In the genomic region with DNA sequence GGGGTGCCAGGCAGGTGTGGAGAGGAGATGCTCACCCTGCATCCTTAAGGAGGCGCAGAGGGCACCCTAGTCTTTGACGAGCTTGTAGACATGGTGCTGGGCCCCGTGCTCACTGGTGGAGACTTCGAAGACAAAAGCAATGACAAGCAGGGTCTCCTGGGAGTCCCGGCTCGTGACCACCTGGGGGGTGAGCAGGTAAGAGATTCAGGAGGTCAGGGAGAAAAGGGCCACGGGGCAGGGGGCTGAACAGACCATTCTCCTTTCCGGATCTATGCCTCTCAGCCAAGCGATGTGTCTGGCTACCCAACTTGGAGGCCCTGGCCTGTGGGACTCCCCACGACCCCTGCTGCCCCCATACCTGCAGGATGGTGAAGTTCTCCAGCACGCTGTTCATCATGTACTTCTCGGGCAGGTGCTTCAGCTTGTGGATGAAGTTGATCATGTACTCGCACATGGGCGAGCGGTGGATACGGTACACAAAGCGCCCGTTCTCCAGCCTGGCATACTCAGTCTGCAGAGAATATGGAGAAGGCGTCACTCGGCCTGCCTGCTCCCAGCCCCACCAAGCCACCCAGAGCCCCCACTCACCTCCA, we compare ENCODE assay signal across 1 cellular context.
TF ChIP-seq lines count a peak whose summit lies in the region.

No MANE protein-coding gene starts in this region.

TF ChIP-seq in WTC11, 78 proteins besides CTCF, POLR2A, EP300 and RAD21 (continued from another document):
- no peak for TF ChIP-seq STAT6 (CRISPR knock-in tag; conservative IDR thresholded peaks at IDR 0.05; ENCODE audit: low read depth)
- no peak for TF ChIP-seq SMAD3 (CRISPR knock-in tag; IDR thresholded peaks at IDR 0.05; ENCODE audit: borderline replicate concordance)
- TF ChIP-seq, protein P1, sequence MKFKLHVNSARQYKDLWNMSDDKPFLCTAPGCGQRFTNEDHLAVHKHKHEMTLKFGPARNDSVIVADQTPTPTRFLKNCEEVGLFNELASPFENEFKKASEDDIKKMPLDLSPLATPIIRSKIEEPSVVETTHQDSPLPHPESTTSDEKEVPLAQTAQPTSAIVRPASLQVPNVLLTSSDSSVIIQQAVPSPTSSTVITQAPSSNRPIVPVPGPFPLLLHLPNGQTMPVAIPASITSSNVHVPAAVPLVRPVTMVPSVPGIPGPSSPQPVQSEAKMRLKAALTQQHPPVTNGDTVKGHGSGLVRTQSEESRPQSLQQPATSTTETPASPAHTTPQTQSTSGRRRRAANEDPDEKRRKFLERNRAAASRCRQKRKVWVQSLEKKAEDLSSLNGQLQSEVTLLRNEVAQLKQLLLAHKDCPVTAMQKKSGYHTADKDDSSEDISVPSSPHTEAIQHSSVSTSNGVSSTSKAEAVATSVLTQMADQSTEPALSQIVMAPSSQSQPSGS (CRISPR knock-in tag; IDR thresholded peaks at IDR 0.05; ENCODE audit: borderline replicate concordance, low read depth) = no peak
- no peak for TF ChIP-seq NFYB (CRISPR knock-in tag; conservative IDR thresholded peaks at IDR 0.05; ENCODE audit: low read depth)
- TF ChIP-seq MXD4 (CRISPR knock-in tag; IDR thresholded peaks at IDR 0.05; ENCODE audit: borderline replicate concordance) = no peak
- no peak for TF ChIP-seq MLX (CRISPR knock-in tag; IDR thresholded peaks at IDR 0.05)
- TF ChIP-seq ESRRA (CRISPR knock-in tag; IDR thresholded peaks at IDR 0.05; ENCODE audit: borderline replicate concordance) = no peak
